In genomic region chr6:21915707-21916399, GRCh38 we compare ENCODE assay signal across 2 cellular contexts.
TF ChIP-seq lines count a peak whose summit lies in the region.

No MANE protein-coding gene starts in this region.

TF ChIP-seq in A549, 52 proteins besides CTCF, POLR2A, EP300 and RAD21 (continued from another document):
- TF ChIP-seq RARB (CRISPR knock-in tag; IDR thresholded peaks at IDR 0.05) (no peak), CHD2 (IDR thresholded peaks at IDR 0.05; ENCODE audit: low read length, partially characterized antibody) (no peak), CBX8 (IDR thresholded peaks at IDR 0.05) (no peak), RNF2 (IDR thresholded peaks at IDR 0.05; ENCODE audit: borderline replicate concordance, low read depth) (no peak), FOSB (CRISPR knock-in tag; IDR thresholded peaks at IDR 0.05) (no peak), HDAC2 (IDR thresholded peaks at IDR 0.05) (no peak), BHLHE40 (IDR thresholded peaks at IDR 0.05; ENCODE audit: low read depth, low read length) (no peak), HOXA7 (CRISPR knock-in tag; IDR thresholded peaks at IDR 0.05) (no peak), ELK1 (IDR thresholded peaks at IDR 0.05; ENCODE audit: low read depth, low read length) (no peak), EHMT2 (IDR thresholded peaks at IDR 0.05; ENCODE audit: low read depth) (no peak), SMC3 (IDR thresholded peaks at IDR 0.05) (no peak)
- TF ChIP-seq, protein P1, sequence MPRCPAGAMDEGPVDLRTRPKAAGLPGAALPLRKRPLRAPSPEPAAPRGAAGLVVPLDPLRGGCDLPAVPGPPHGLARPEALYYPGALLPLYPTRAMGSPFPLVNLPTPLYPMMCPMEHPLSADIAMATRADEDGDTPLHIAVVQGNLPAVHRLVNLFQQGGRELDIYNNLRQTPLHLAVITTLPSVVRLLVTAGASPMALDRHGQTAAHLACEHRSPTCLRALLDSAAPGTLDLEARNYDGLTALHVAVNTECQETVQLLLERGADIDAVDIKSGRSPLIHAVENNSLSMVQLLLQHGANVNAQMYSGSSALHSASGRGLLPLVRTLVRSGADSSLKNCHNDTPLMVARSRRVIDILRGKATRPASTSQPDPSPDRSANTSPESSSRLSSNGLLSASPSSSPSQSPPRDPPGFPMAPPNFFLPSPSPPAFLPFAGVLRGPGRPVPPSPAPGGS (IDR thresholded peaks at IDR 0.05) = no peak

TF ChIP-seq in SK-N-SH treated with all-trans-retinoic acid at 6 μM for 48 hours, 23 proteins besides CTCF, POLR2A, EP300 and RAD21 (continued from another document):
- TF ChIP-seq, protein P2, sequence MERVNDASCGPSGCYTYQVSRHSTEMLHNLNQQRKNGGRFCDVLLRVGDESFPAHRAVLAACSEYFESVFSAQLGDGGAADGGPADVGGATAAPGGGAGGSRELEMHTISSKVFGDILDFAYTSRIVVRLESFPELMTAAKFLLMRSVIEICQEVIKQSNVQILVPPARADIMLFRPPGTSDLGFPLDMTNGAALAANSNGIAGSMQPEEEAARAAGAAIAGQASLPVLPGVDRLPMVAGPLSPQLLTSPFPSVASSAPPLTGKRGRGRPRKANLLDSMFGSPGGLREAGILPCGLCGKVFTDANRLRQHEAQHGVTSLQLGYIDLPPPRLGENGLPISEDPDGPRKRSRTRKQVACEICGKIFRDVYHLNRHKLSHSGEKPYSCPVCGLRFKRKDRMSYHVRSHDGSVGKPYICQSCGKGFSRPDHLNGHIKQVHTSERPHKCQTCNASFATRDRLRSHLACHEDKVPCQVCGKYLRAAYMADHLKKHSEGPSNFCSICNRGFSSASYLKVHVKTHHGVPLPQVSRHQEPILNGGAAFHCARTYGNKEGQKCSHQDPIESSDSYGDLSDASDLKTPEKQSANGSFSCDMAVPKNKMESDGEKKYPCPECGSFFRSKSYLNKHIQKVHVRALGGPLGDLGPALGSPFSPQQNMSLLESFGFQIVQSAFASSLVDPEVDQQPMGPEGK (CRISPR knock-in tag; IDR thresholded peaks at IDR 0.05; ENCODE audit: borderline replicate concordance) = no peak
- TF ChIP-seq PPARA (CRISPR knock-in tag; IDR thresholded peaks at IDR 0.05; ENCODE audit: borderline replicate concordance) (no peak), ZFP30 (CRISPR knock-in tag; IDR thresholded peaks at IDR 0.05) (no peak), SNAI2 (CRISPR knock-in tag; IDR thresholded peaks at IDR 0.05) (no peak), ISL1 (CRISPR knock-in tag; IDR thresholded peaks at IDR 0.05) (no peak), BACH2 (CRISPR knock-in tag; IDR thresholded peaks at IDR 0.05; ENCODE audit: borderline replicate concordance) (no peak)
